Comparison of ENCODE assay signal across 8 cellular contexts in the genomic region with DNA sequence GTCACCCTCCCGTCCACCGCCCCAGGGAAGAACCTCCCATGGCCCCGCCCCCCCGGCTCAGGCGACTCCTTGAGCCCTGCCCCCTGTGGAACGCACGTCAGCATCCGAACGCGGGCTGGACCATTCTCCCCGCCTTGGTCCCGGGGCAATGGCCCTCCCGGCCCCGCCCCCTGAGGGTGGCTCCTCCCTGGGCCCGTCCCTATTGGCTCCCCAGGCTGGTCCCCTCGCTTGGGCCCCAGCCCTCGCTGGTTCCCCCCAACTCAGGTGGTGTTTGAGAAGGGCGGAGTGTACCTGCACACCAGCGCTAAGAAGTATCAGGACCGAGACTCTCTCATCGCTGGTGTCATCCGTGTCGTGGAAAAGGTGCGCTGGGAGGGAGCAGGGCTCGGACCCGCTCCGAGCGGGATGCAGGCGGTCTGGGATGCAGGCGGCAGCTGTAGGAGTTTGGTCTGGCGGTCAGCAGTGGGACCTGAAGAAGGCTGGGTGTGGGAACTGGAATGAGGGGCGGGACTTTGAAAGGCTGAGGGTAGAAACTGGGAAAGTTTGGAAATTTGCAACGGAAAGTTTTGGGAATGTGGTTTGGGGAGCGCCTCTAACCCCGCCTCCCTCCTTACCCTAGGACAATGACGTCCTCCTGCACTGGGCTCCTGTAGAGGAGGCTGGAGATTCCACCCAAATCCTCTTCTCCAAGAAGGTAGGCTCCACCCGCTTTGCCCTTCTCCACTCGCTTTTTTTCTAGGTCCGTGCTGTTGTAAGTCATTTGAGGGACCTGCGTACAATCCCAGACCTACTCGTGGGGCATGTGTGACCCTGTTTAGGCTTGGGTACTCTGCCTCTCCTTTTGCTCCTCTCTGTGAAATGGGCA. TPM values are rescaled to one million over a fixed set of nuclear protein-coding genes. Genes with fewer than 3 reads are reported as not detected.
DNase-seq lines count a peak whose midpoint lies in the region; ATAC-seq lines count a peak whose summit lies in the region.

No MANE protein-coding gene starts in this region.

- ATAC-seq in HG02938 (IDR thresholded peaks at IDR 0.05; ENCODE audit: unreplicated experiment) (peak; percentile 39), sciatic nerve (peak; percentile 85)

- DNase-seq in NCI-H2029 (lab: John Stamatoyannopoulos, UW): peak; percentile 93
- no peak for DNase-seq in NCI-H2029 treated with DMSO at 0.1 percent for 48 hours (lab: John Stamatoyannopoulos, UW)
- DNase-seq in NCI-H1694 (lab: John Stamatoyannopoulos, UW): peak; percentile 93
- DNase-seq in T-helper 2 cell: peak; percentile 97 to 99 (median 98)
- DNase-seq in astrocyte of the hippocampus (ENCODE audit: low read depth, low spot score): peak; percentile 99
- peak; percentile 95 to 98 for DNase-seq in hippocampal formation (lab: John Stamatoyannopoulos, UW)
- DNase-seq in sciatic nerve (ENCODE audit: low spot score): peak; percentile 99

- intact Hi-C loops in sciatic nerve (cut with DNase I): no loop called here

RNA-seq across cellular contexts. Expression of a gene that starts 0.6 kb away (rescaled TPM):
- 64.8 TPM for total RNA-seq in sciatic nerve

RNA-seq across cellular contexts. Expression of a gene that starts 1.0 kb away (rescaled TPM):
- 36.6 TPM for total RNA-seq in sciatic nerve

RNA-seq across cellular contexts. Expression of a gene that starts 10.7 kb away (rescaled TPM):
- 66.6 TPM for total RNA-seq in sciatic nerve

RNA-seq across cellular contexts. Expression of a gene that starts 18.6 kb away (rescaled TPM):
- total RNA-seq in sciatic nerve: 4.6 TPM

RNA-seq across cellular contexts. Expression of a gene that starts 27.2 kb away (rescaled TPM):
- total RNA-seq in sciatic nerve: 143 TPM
